12 cellular contexts compared by ENCODE assay signal in the genomic region with DNA sequence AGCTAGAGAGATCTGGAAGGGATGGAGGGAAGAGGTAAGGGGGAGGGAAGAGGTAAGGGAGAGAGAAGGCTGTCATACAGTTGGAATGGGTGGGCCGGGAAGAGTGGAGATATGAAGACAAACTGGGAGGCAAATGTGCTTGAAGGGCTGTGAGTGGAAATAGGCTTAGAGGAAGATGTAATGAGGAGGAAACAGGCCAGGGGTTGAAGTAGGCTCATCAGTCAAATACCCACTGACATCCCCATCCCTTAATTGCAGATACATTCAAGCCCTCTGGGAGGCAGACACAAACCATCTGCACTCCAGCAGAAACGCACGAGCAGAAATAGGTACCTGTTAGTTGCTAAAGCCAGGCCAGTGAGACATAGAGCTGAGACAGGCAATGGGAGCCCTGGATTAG. TPM values are rescaled to one million over a fixed set of nuclear protein-coding genes. Genes with fewer than 3 reads are reported as not detected.
DNase-seq lines count a peak whose midpoint lies in the region; ATAC-seq and TF ChIP-seq lines count a peak whose summit lies in the region.
"Had no signal": no experiment of that assay in that cellular context is flagged by ENCODE, and none has a peak within 500 bp of the region (broad histone marks: within the 10 kb centered on the region; RNA-seq: fewer than 3 reads in every experiment).

No MANE protein-coding gene starts in this region.

- BruUV-seq in IMR-90 (replicated peaks; lab: Mats Ljungman, UMichigan), result no TSS peak

- H3K36me3 ChIP-seq in IMR-90 (ENCODE audit: control insufficient read depth, insufficient read depth, low read length) (no peaks in the 10 kb centered on the region), right atrium auricular region (no peaks in the 10 kb centered on the region)

- peaks cover 7% of the 10 kb centered on the region for H3K36me3 Mint-ChIP-seq in T-helper 17 cell (ENCODE audit: low read depth)
- no peaks in the 10 kb centered on the region for H3K36me3 Mint-ChIP-seq in CD4-positive, alpha-beta T cell (ENCODE audit: low read depth)

- peak overlapping the region; percentile 36 for H3K14ac ChIP-seq in IMR-90 (replicated peaks; ENCODE audit: low read depth, low read length)

- peaks cover 21% of the 10 kb centered on the region for H3K9me1 ChIP-seq in IMR-90 (ENCODE audit: insufficient read depth, low read length)

- ATAC-seq in IMR-90 (ENCODE audit: low read depth) (peak; percentile 27; the same call in 1 of the 2 replicates), T-helper 17 cell (no peak), GM18867 (IDR thresholded peaks at IDR 0.05; ENCODE audit: unreplicated experiment) (no peak)
- ATAC-seq in CD4-positive, alpha-beta T cell (ENCODE audit: poor library complexity), result no peak

- WGBS in IMR-90 (ENCODE audit: extremely low coverage in 2 of 2, insufficient read length in 1 of 2), 2 experiments, result 60% methylated on average over 1 of the region's 3 CpGs; no CpG with 5 or more reads in 1 of the 2 experiments

- H3K4me3 Mint-ChIP-seq in T-helper 17 cell, result no peak overlapping the region
- no peak overlapping the region for H3K4me3 Mint-ChIP-seq in CD4-positive, alpha-beta T cell
- H3K4me3 Mint-ChIP-seq: activated CD4-positive, alpha-beta memory T cell treated with anti-CD3 and anti-CD28 coated beads, Interleukin-2, amount 10 ng/mL, durations not matched to agents 7 days and 5 days had no signal

- H3K4me2 ChIP-seq in IMR-90 (ENCODE audit: low read depth, low read length), result no peak overlapping the region

- peak; percentile 51 for TF ChIP-seq RAD21 in IMR-90 (IDR thresholded peaks at IDR 0.05; ENCODE audit: low read length)

- H3K27ac ChIP-seq in IMR-90 (ENCODE audit: insufficient read depth, low read length) (no peak overlapping the region), right atrium auricular region (peak overlapping the region; percentile 77 to 95), coronary artery (peak overlapping the region in 1 of 2 donors; percentile 46)
- H3K27ac ChIP-seq in CD4-positive, alpha-beta T cell (ENCODE audit: low read depth, low read length), result no peak overlapping the region

- H3K27me3 Mint-ChIP-seq in T-helper 17 cell, result peaks cover 15% of the 10 kb centered on the region
- peaks cover 5% of the 10 kb centered on the region for H3K27me3 Mint-ChIP-seq in CD4-positive, alpha-beta T cell

- H4K8ac ChIP-seq in IMR-90 (ENCODE audit: low read depth in 2 of 2, low read length in 2 of 2), result no peak overlapping the region

- CTCF ChIA-PET in IMR-90 (lab: Yijun Ruan, JAX), result no interaction called here
- CTCF ChIA-PET in CD4-positive, alpha-beta T cell (lab: Charles Lee), result no interaction called here

- H3K9ac ChIP-seq in IMR-90 (ENCODE audit: low read depth, low read length), result no peak overlapping the region

- intact Hi-C loops in IMR-90 (cut with micrococcal nuclease), result no loop called here
- intact Hi-C loops in CD4-positive, alpha-beta T cell (cut with DNase I, micrococcal nuclease), result no loop called here

- H2BK120ac ChIP-seq in IMR-90 (ENCODE audit: low read depth, low read length), result peak overlapping the region; percentile 82; the same call in 1 of the 2 replicates

- no peak overlapping the region for H3K56ac ChIP-seq in IMR-90 (ENCODE audit: extremely low read depth, insufficient read depth, low read length)

- H2AK9ac ChIP-seq in IMR-90 (replicated peaks; ENCODE audit: low read depth, low read length, poor library complexity), result no peak overlapping the region

- H3K79me1 ChIP-seq in IMR-90 (ENCODE audit: low read depth in 1 of 2, low read length in 2 of 2), result peaks cover 0 to 10% of the 10 kb centered on the region in 2 experiments; a peak in 2 of 4 replicates

- H3K4me1 ChIP-seq in IMR-90 (ENCODE audit: control insufficient read depth, insufficient read depth, low read length), result peaks cover 19% of the 10 kb centered on the region
- H3K4me1 ChIP-seq in right atrium auricular region, result peaks cover 0 to 25% of the 10 kb centered on the region in 2 donors

- peak overlapping the region; percentile 59 for H4K91ac ChIP-seq in IMR-90 (ENCODE audit: insufficient read depth, low read depth, low read length)

- H3K4me3 ChIP-seq in IMR-90 (ENCODE audit: insufficient read depth, low read depth, low read length) (no peak overlapping the region), right atrium auricular region (peak overlapping the region; percentile 52 to 69), coronary artery (no peak overlapping the region)

- H3K27ac Mint-ChIP-seq in T-helper 17 cell, result peak overlapping the region; percentile 65
- no peak overlapping the region for H3K27ac Mint-ChIP-seq in CD4-positive, alpha-beta T cell
- H3K27ac Mint-ChIP-seq: activated CD4-positive, alpha-beta memory T cell treated with anti-CD3 and anti-CD28 coated beads, Interleukin-2, amount 10 ng/mL, durations not matched to agents 7 days and 5 days had no signal

- TF ChIP-seq CTCF in IMR-90 (conservative IDR thresholded peaks at IDR 0.05; ENCODE audit: low read depth, low read length) (peak; percentile 36), right atrium auricular region (IDR thresholded peaks at IDR 0.05) (peak in 1 of 2 donors; percentile 49), coronary artery (IDR thresholded peaks at IDR 0.05) (no peak)
- TF ChIP-seq CTCF in CD4-positive, alpha-beta T cell (IDR thresholded peaks at IDR 0.05), result no peak

- H2BK15ac ChIP-seq in IMR-90 (ENCODE audit: low read depth, low read length), result peak overlapping the region; percentile 15; the same call in 1 of the 3 replicates

- DNase-seq in DMS114 treated with DMSO at 0.1 percent for 48 hours (lab: John Stamatoyannopoulos, UW; ENCODE audit: unreplicated experiment), result peak; percentile 15
- peak; percentile 60 for DNase-seq in IMR-90
- no peak for DNase-seq in T-helper 17 cell
- DNase-seq in right atrium auricular region (ENCODE audit: low spot score), result no peak
- DNase-seq in coronary artery (ENCODE audit: low spot score), result no peak
- no peak for DNase-seq in activated T-cell treated with anti-CD3 and anti-CD28 coated beads for 4 hours
- DNase-seq in CD4-positive, alpha-beta T cell, result no peak
- DNase-seq: activated CD4-positive, alpha-beta memory T cell treated with anti-CD3 and anti-CD28 coated beads, Interleukin-2, amount 10 ng/mL, durations not matched to agents 7 days and 5 days; NCI-H2171 treated with DMSO at 0.1 percent for 48 hours had no signal

- H3K9me3 ChIP-seq in IMR-90 (ENCODE audit: control insufficient read depth, insufficient read depth, low read length), result no peaks in the 10 kb centered on the region
- H3K9me3 ChIP-seq in T-helper 17 cell (ENCODE audit: control insufficient read depth, low read length, poor library complexity, severe bottlenecking), result no peaks in the 10 kb centered on the region
- H3K9me3 ChIP-seq in right atrium auricular region, result no peaks in the 10 kb centered on the region
- H3K9me3 ChIP-seq in CD4-positive, alpha-beta T cell (ENCODE audit: control insufficient read depth, low read length), result no peaks in the 10 kb centered on the region

- H3K18ac ChIP-seq in IMR-90 (ENCODE audit: low read depth, low read length), result no peak overlapping the region

- in situ Hi-C loops in IMR-90 (cut with MboI; ENCODE audit: low sequenced_read_pairs), result no loop called here

- dilution Hi-C loops in IMR-90 (cut with HindIII; ENCODE audit: low sequenced_read_pairs, unreplicated experiment), result no loop called here

- peak overlapping the region; percentile 62; the same call in 1 of the 2 replicates for H2BK20ac ChIP-seq in IMR-90 (ENCODE audit: low read depth, low read length)

- no peak overlapping the region for H2BK5ac ChIP-seq in IMR-90 (ENCODE audit: low read depth, low read length, poor library complexity, severe bottlenecking)

- no peaks in the 10 kb centered on the region for H3K27me3 ChIP-seq in IMR-90 (ENCODE audit: control insufficient read depth, insufficient read depth, low read length)
- no peaks in the 10 kb centered on the region for H3K27me3 ChIP-seq in right atrium auricular region
- H3K27me3 ChIP-seq in CD4-positive, alpha-beta T cell (ENCODE audit: control insufficient read depth, insufficient read depth, low read length), result no peaks in the 10 kb centered on the region

- H4K20me1 ChIP-seq in IMR-90 (ENCODE audit: insufficient read depth, low read length), result no peaks in the 10 kb centered on the region

- H2AK5ac ChIP-seq in IMR-90 (ENCODE audit: low read depth, low read length), result peak overlapping the region; percentile 61

- H3K9me3 Mint-ChIP-seq in CD4-positive, alpha-beta T cell, result no peaks in the 10 kb centered on the region
- H3K9me3 Mint-ChIP-seq: activated CD4-positive, alpha-beta memory T cell treated with anti-CD3 and anti-CD28 coated beads, Interleukin-2, amount 10 ng/mL, durations not matched to agents 7 days and 5 days had no signal

- POLR2A ChIA-PET in IMR-90 (lab: Charles Lee; ENCODE audit: unreplicated experiment), result no interaction called here
- POLR2A ChIA-PET in CD4-positive, alpha-beta T cell (lab: Charles Lee), result no interaction called here

- H4K5ac ChIP-seq in IMR-90 (ENCODE audit: low read depth, low read length), result no peak overlapping the region

- H3K4me1 Mint-ChIP-seq in T-helper 17 cell, result peaks cover 3% of the 10 kb centered on the region
- no peaks in the 10 kb centered on the region for H3K4me1 Mint-ChIP-seq in CD4-positive, alpha-beta T cell (ENCODE audit: low read depth)

- peak overlapping the region; percentile 44 for H3K4ac ChIP-seq in IMR-90 (ENCODE audit: low read depth, low read length)

- no peak overlapping the region for H3K23ac ChIP-seq in IMR-90 (ENCODE audit: low read depth, low read length)

- no peak for TF ChIP-seq POLR2A in IMR-90 (IDR thresholded peaks at IDR 0.05; ENCODE audit: low read depth, low read length)

- H2AFZ ChIP-seq in IMR-90 (replicated peaks; ENCODE audit: low read length, poor library complexity), result peak overlapping the region; percentile 45

RNA-seq across cellular contexts. Expression of a gene that starts 2.1 kb away (rescaled TPM):
- under 0.01 and 0.18 TPM in 2 replicates for total RNA-seq in IMR-90 (2012; rRNA removed)
- 0.62 and 0.75 TPM in 2 replicates for polyA plus RNA-seq in IMR-90 (2012; rRNA removed)
- 0.41 and 0.60 TPM in 2 replicates for polyA plus RNA-seq in IMR-90 (2012; cell fraction: cytosol; rRNA removed)
- 0.53 and 0.86 TPM in 2 replicates for polyA plus RNA-seq in IMR-90 (2012; cell fraction: nucleus; rRNA removed; ENCODE audit: low replicate concordance)
- total RNA-seq in T-helper 17 cell, result under 1 TPM in 1 of 2 donors, not detected in 1; 0.08 TPM
- 100 to 1,000 TPM; 167 to 230 TPM for total RNA-seq in right atrium auricular region
- not detected for total RNA-seq in CD4-positive, alpha-beta T cell
- total RNA-seq: activated CD4-positive, alpha-beta memory T cell treated with anti-CD3 and anti-CD28 coated beads, Interleukin-2, amount 10 ng/mL, durations not matched to agents 7 days and 5 days; endothelial cell of umbilical vein had no signal
- polyA plus RNA-seq: endothelial cell of umbilical vein, neural cell had no signal

RNA-seq across cellular contexts. Expression of a gene that starts 12.4 kb away (rescaled TPM):
- total RNA-seq in IMR-90 (2012; rRNA removed) (under 0.01 and 0.18 TPM in 2 replicates), T-helper 17 cell (not detected), right atrium auricular region (10 to 100 TPM in 1 of 2 donors, 1 to 10 TPM in 1; 2.3 to 51.0 TPM)
- 0.27 and 0.29 TPM in 2 replicates for polyA plus RNA-seq in IMR-90 (2012; rRNA removed)
- polyA plus RNA-seq in IMR-90 (2012; cell fraction: cytosol; rRNA removed), result 0.15 and 0.24 TPM in 2 replicates
- 0.04 and 0.10 TPM in 2 replicates for polyA plus RNA-seq in IMR-90 (2012; cell fraction: nucleus; rRNA removed; ENCODE audit: low replicate concordance)
- total RNA-seq in CD4-positive, alpha-beta T cell, result not detected
- total RNA-seq: activated CD4-positive, alpha-beta memory T cell treated with anti-CD3 and anti-CD28 coated beads, Interleukin-2, amount 10 ng/mL, durations not matched to agents 7 days and 5 days; endothelial cell of umbilical vein had no signal
- polyA plus RNA-seq: endothelial cell of umbilical vein had no signal

RNA-seq across cellular contexts. Expression of a gene that starts 44.2 kb away (rescaled TPM):
- total RNA-seq in IMR-90 (2012; rRNA removed) (1.4 and 1.8 TPM in 2 replicates), T-helper 17 cell (1 to 10 TPM; 7.7 to 8.2 TPM), right atrium auricular region (1 to 10 TPM; 1.5 to 1.9 TPM)
- polyA plus RNA-seq in IMR-90 (2012; rRNA removed), result 4.1 TPM in 2 replicates
- polyA plus RNA-seq in IMR-90 (2012; cell fraction: cytosol; rRNA removed), result 1.2 and 1.5 TPM in 2 replicates
- 32.0 and 39.3 TPM in 2 replicates for polyA plus RNA-seq in IMR-90 (2012; cell fraction: nucleus; rRNA removed; ENCODE audit: low replicate concordance)
- total RNA-seq in CD4-positive, alpha-beta T cell, result 1 to 10 TPM; 4.9 to 5.1 TPM

Comparison
In these comparisons a context has a peak if more than half of its experiments do, and no peak if none do; other contexts are left out.
1. DNase-seq: peak in DMS114 treated with DMSO at 0.1 percent for 48 hours (single experiment) and IMR-90 (single experiment); none in T-helper 17 cell (0 of 3), right atrium auricular region (single experiment), coronary artery (single experiment), activated T-cell treated with anti-CD3 and anti-CD28 coated beads for 4 hours (single experiment) and CD4-positive, alpha-beta T cell (0 of 10).
2. H3K27ac ChIP-seq: peak in right atrium auricular region (2 of 2); none in IMR-90 (single experiment) and CD4-positive, alpha-beta T cell (single experiment).
3. H3K4me3 ChIP-seq: peak in right atrium auricular region (2 of 2); none in IMR-90 (single experiment) and coronary artery (single experiment).
4. RNA of a gene that starts 2.1 kb away (total RNA-seq): 167 to 230 TPM in right atrium auricular region; under 0.01 to 0.18 TPM in IMR-90, 0.08 TPM in T-helper 17 cell and not detected in CD4-positive, alpha-beta T cell; every median in the first group is over 100 times any median in the second.